9 cellular contexts compared by ENCODE assay signal in the genomic region with DNA sequence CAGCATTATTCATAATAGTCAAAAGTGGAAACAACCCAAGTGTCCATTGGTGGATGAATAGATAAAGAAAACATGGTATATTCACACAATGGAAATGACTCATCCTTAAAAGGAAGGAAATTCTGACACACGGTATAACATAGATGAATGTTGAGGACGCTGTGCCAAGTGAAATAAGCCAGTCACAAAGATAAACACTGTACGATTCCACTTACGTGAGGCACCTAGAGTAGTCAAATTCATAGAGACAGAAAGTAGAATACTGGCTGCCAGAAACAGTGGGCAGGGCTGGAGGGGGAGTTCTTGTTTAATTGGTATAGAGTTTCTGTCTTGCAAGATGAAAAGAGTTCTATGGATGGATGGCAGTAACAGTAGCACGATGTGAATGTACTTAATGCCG. TPM values are rescaled to one million over a fixed set of nuclear protein-coding genes. Genes with fewer than 3 reads are reported as not detected.
DNase-seq lines count a peak whose midpoint lies in the region; ATAC-seq and TF ChIP-seq lines count a peak whose summit lies in the region.
"Had no signal": no experiment of that assay in that cellular context is flagged by ENCODE, and none has a peak within 500 bp of the region (broad histone marks: within the 10 kb centered on the region; RNA-seq: fewer than 3 reads in every experiment).

No MANE protein-coding gene starts in this region.

- H3K36me3 ChIP-seq in PC-3 (ENCODE audit: low read depth, low read length) = no peaks in the 10 kb centered on the region

- H2AFZ ChIP-seq in PC-3 (ENCODE audit: low read length) = 0 out of 2 replicates have a peak overlapping the region, but pooled peaks have one; percentile 0

- TF ChIP-seq CTCF in PC-3 (conservative IDR thresholded peaks at IDR 0.05; ENCODE audit: low read depth, low read length) (no peak), choroid plexus epithelial cell (conservative IDR thresholded peaks at IDR 0.05; ENCODE audit: low read depth, low read length) (no peak)

- H3K36me3 Mint-ChIP-seq in activated CD4-positive, alpha-beta T cell treated with anti-CD3 and anti-CD28 coated beads, Interleukin-2, amount 10 ng/mL, durations not matched to agents 7 days and 5 days (ENCODE audit: low read depth) = no peaks in the 10 kb centered on the region

- peak overlapping the region; percentile 48 for H3K4me2 ChIP-seq in PC-3 (ENCODE audit: low read length)

- peaks cover 6% of the 10 kb centered on the region for H3F3A ChIP-seq in PC-3 (ENCODE audit: low read length, unreplicated experiment)

- intact Hi-C loops in PC-3 (cut with micrococcal nuclease) = loop anchor here (1.0 to 5.0 kb wide), 8 partner anchors 22 to 252 kb away; a partner anchor contains a TSS

- peak; percentile 97 for ATAC-seq in PC-3

- peak; percentile 23 to 53 for DNase-seq in activated CD4-positive, alpha-beta T cell treated with anti-CD3 and anti-CD28 coated beads, Interleukin-2, amount 50 U/mL, for 48 hours
- no peak for DNase-seq in activated CD4-positive, alpha-beta T cell treated with anti-CD3 and anti-CD28 coated beads, Interleukin-2, amount 10 ng/mL, durations not matched to agents 7 days and 5 days
- peak; percentile 100 for DNase-seq in PC-3
- peak; percentile 80 for DNase-seq in choroid plexus epithelial cell (ENCODE audit: low read depth)
- DNase-seq in stimulated activated CD4-positive, alpha-beta T cell treated with anti-CD3 and anti-CD28 coated beads, Interleukin-4, amount 100 ng/mL, for 1 hour = peak; percentile 4
- DNase-seq in HK-2 (ENCODE audit: unreplicated experiment) = no peak
- DNase-seq in NCI-H1417 treated with DMSO at 0.1 percent for 48 hours (lab: John Stamatoyannopoulos, UW) = no peak
- no peak for DNase-seq in cerebellum (ENCODE audit: low spot score)
- DNase-seq: NCI-H526 treated with DMSO at 0.1 percent for 48 hours had no signal

- H4K20me1 ChIP-seq in PC-3 (ENCODE audit: low read length) = no peaks in the 10 kb centered on the region

- H3K79me2 ChIP-seq in PC-3 (ENCODE audit: low read length) = no peaks in the 10 kb centered on the region

- H3K27ac Mint-ChIP-seq in activated CD4-positive, alpha-beta T cell treated with anti-CD3 and anti-CD28 coated beads, Interleukin-2, amount 10 ng/mL, durations not matched to agents 7 days and 5 days = no peak overlapping the region

- no TSS peak for BruUV-seq in PC-3 (replicated peaks; lab: Mats Ljungman, UMichigan)

- POLR2A ChIA-PET in activated CD4-positive, alpha-beta T cell treated with anti-CD3 and anti-CD28 coated beads, Interleukin-2, amount 10 ng/mL, durations not matched to agents 7 days and 5 days (lab: Charles Lee) = no interaction called here
- POLR2A ChIA-PET in PC-3 (lab: Charles Lee; ENCODE audit: unreplicated experiment) = no interaction called here

- H3K9me3 ChIP-seq in PC-3 (ENCODE audit: low read length) = no peaks in the 10 kb centered on the region

- H3K9me2 ChIP-seq in PC-3 (replicated peaks; ENCODE audit: low read length) = no peaks in the 10 kb centered on the region

- no peaks in the 10 kb centered on the region for H3K27me3 Mint-ChIP-seq in activated CD4-positive, alpha-beta T cell treated with anti-CD3 and anti-CD28 coated beads, Interleukin-2, amount 10 ng/mL, durations not matched to agents 7 days and 5 days

- H3K4me3 ChIP-seq in PC-3 (ENCODE audit: low read length) (peak overlapping the region; percentile 3; the same call in 1 of the 2 replicates), choroid plexus epithelial cell (ENCODE audit: low read depth, low read length) (no peak overlapping the region)

- no peaks in the 10 kb centered on the region for H3K9me3 Mint-ChIP-seq in activated CD4-positive, alpha-beta T cell treated with anti-CD3 and anti-CD28 coated beads, Interleukin-2, amount 10 ng/mL, durations not matched to agents 7 days and 5 days

- H3K27me3 ChIP-seq in PC-3 (ENCODE audit: low read length) = no peaks in the 10 kb centered on the region

- CTCF ChIA-PET in activated CD4-positive, alpha-beta T cell treated with anti-CD3 and anti-CD28 coated beads, Interleukin-2, amount 10 ng/mL, durations not matched to agents 7 days and 5 days (lab: Charles Lee) = no interaction called here
- CTCF ChIA-PET in PC-3 (lab: Charles Lee) = no interaction called here

- peak overlapping the region; percentile 35 for H3K9ac ChIP-seq in PC-3 (ENCODE audit: low read length)

- H3K27ac ChIP-seq in PC-3 (ENCODE audit: low read length) = peak overlapping the region; percentile 67

- peaks cover 11% of the 10 kb centered on the region for H3K4me1 Mint-ChIP-seq in activated CD4-positive, alpha-beta T cell treated with anti-CD3 and anti-CD28 coated beads, Interleukin-2, amount 10 ng/mL, durations not matched to agents 7 days and 5 days

- peaks cover 8% of the 10 kb centered on the region for H3K4me1 ChIP-seq in PC-3 (ENCODE audit: insufficient read depth, low read length)

- no peak overlapping the region for H3K4me3 Mint-ChIP-seq in activated CD4-positive, alpha-beta T cell treated with anti-CD3 and anti-CD28 coated beads, Interleukin-2, amount 10 ng/mL, durations not matched to agents 7 days and 5 days

RNA-seq across cellular contexts. Expression of a gene that starts 26.6 kb away (rescaled TPM):
- 10 to 100 TPM; 23.1 to 26.9 TPM for total RNA-seq in activated CD4-positive, alpha-beta T cell treated with anti-CD3 and anti-CD28 coated beads, Interleukin-2, amount 10 ng/mL, durations not matched to agents 7 days and 5 days
- 83.0 and 94.5 TPM in 2 replicates for total RNA-seq in PC-3 (2014; rRNA removed)
- 136 TPM for total RNA-seq in cerebellum

Comparison
In these comparisons a context has a peak if more than half of its experiments do, and no peak if none do; other contexts are left out.
1. DNase-seq: peak in activated CD4-positive, alpha-beta T cell treated with anti-CD3 and anti-CD28 coated beads, Interleukin-2, amount 50 U/mL, for 48 hours (2 of 2), PC-3 (single experiment), choroid plexus epithelial cell (single experiment) and stimulated activated CD4-positive, alpha-beta T cell treated with anti-CD3 and anti-CD28 coated beads, Interleukin-4, amount 100 ng/mL, for 1 hour (single experiment); none in activated CD4-positive, alpha-beta T cell treated with anti-CD3 and anti-CD28 coated beads, Interleukin-2, amount 10 ng/mL, durations not matched to agents 7 days and 5 days (single experiment), HK-2 (single experiment), NCI-H1417 treated with DMSO at 0.1 percent for 48 hours (single experiment) and cerebellum (single experiment).